ENCODE assay signal across 5 cellular contexts in genomic region chr21:34455628-34456027, GRCh38. TPM values are rescaled to one million over a fixed set of nuclear protein-coding genes. Genes with fewer than 3 reads are reported as not detected.
"Had no signal": no experiment of that assay in that cellular context is flagged by ENCODE, and none has a peak within 500 bp of the region (broad histone marks: within the 10 kb centered on the region; RNA-seq: fewer than 3 reads in every experiment).

No MANE protein-coding gene starts in this region.

RNA-seq across cellular contexts. Expression of gene SMIM34, which starts 31.9 kb away (rescaled TPM):
- total RNA-seq: GM23338, H1, H9, HT-29, IMR-90 had no signal
- polyA plus RNA-seq: GM23338, H1, IMR-90 had no signal

RNA-seq across cellular contexts. Expression of gene KCNE1, which starts 56.4 kb away (rescaled TPM):
- polyA plus RNA-seq: GM23338 had no signal
